ENCODE assay signal across 22 cellular contexts in the genomic region with DNA sequence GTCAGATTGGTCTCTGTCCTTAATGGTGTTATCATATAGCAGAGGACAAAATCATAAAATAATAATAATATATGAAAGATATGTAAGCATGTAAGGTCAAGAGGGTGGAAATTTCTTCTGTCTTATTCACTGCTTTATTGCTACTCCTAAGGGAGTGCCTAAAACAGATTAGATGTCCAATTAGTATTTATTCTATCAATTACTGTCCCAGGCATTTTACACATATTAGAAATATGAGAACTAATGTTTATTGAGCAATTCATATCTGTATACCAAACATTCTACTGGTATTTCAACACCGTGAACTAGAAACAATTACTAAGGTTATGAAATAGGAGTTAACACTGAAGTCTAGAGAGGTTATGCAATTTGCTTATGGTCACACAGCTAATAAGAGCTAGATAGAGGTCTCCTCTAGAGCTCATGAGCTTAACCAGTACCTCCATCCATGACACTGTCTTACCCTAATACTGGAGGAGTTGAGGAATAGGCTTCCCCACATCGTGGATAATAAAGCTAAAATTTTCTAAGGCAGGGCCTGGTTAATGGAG.
DNase-seq lines count a peak whose midpoint lies in the region; ATAC-seq and TF ChIP-seq lines count a peak whose summit lies in the region.
"Had no signal": no experiment of that assay in that cellular context is flagged by ENCODE, and none has a peak within 500 bp of the region (broad histone marks: within the 10 kb centered on the region; RNA-seq: fewer than 3 reads in every experiment).

No MANE protein-coding gene starts in this region.

- ATAC-seq in left lung, result peak; percentile 49
- ATAC-seq in natural killer cell treated with Interleukin-12 subunit alpha and Interleukin-12 subunit beta and Interleukin-15 and Interleukin-18, amount 100 ng/mL, for 72 hours, result no peak
- ATAC-seq in HG02571 (IDR thresholded peaks at IDR 0.05; ENCODE audit: unreplicated experiment), result no peak
- ATAC-seq: activated CD8-positive, alpha-beta T cell treated with anti-CD3 and anti-CD28 coated beads, Interleukin-2, amount 10 ng/mL, durations not matched to agents 7 days and 5 days had no signal

- POLR2A ChIA-PET in MCF 10A (lab: Yijun Ruan, JAX), result interaction anchor here (0.6 to 1.2 kb wide), 2 partner anchors 42 to 122 kb away, joined by 3 to 5 read pairs; no protein-coding TSS in a partner anchor

- 76 to 94% methylated on average over 2 of the region's 2 CpGs for WGBS in tibial nerve, 2 donors

- H3K27me3 ChIP-seq in breast epithelium (no peaks in the 10 kb centered on the region), left lung (no peaks in the 10 kb centered on the region), tibial nerve (no peaks in the 10 kb centered on the region)
- H3K27me3 ChIP-seq: BE2C, hepatocyte, MG63, transverse colon had no signal

- H3K4me1 ChIP-seq in breast epithelium (no peaks in the 10 kb centered on the region), left lung (peaks cover 0 to 42% of the 10 kb centered on the region in 2 donors), tibial nerve (peaks cover 0 to 25% (median 13%) of the 10 kb centered on the region in 4 donors)

- no peaks in the 10 kb centered on the region for H3K36me3 Mint-ChIP-seq in MCF 10A (ENCODE audit: insufficient read depth, unreplicated experiment)
- H3K36me3 Mint-ChIP-seq in natural killer cell treated with Interleukin-12 subunit alpha and Interleukin-12 subunit beta and Interleukin-15 and Interleukin-18, amount 100 ng/mL, for 72 hours, result no peaks in the 10 kb centered on the region

- DNase-seq in MCF 10A (ENCODE audit: unreplicated experiment) (peak; percentile 63), breast epithelium (ENCODE audit: low spot score in 2 of 2) (no peak), amniotic epithelial cell (ENCODE audit: low read depth) (peak; percentile 89), left lung (no peak), tibial nerve (ENCODE audit: low spot score in 2 of 2) (no peak), activated gamma-delta T cell treated with Interleukin-2 at 50 U/mL for 16 hours (no peak)
- no peak for DNase-seq in natural killer cell treated with Interleukin-12 subunit alpha and Interleukin-12 subunit beta and Interleukin-15 and Interleukin-18, amount 100 ng/mL, for 72 hours (ENCODE audit: low spot score)
- DNase-seq: activated CD4-positive, CD25-positive, alpha-beta regulatory T cell treated with anti-CD3 and anti-CD28 coated beads, Interleukin-2, amount 50 U/mL, for 72 hours; activated CD8-positive, alpha-beta T cell treated with anti-CD3 and anti-CD28 coated beads, Interleukin-2, amount 10 ng/mL, durations not matched to agents 7 days and 5 days; activated T-cell treated with anti-CD3 and anti-CD28 coated beads, Interleukin-2, amount 50 U/mL, for 1 hour; amygdala; BE2C; EL; foreskin melanocyte; immature natural killer cell; MG63; NCI-H2171; NCI-H526; transverse colon had no signal

- CTCF ChIA-PET in MCF 10A (lab: Yijun Ruan, JAX), result interaction anchor here (0.7 to 1.4 kb wide), 4 partner anchors 22 to 502 kb away, joined by 4 to 6 read pairs (median 5); no protein-coding TSS in a partner anchor

- H3K9me3 ChIP-seq in breast epithelium, result no peaks in the 10 kb centered on the region
- H3K9me3 ChIP-seq in left lung, result no peaks in the 10 kb centered on the region
- no peaks in the 10 kb centered on the region for H3K9me3 ChIP-seq in tibial nerve
- H3K9me3 ChIP-seq: BE2C, MG63, transverse colon had no signal

- no peak for TF ChIP-seq POLR2A in breast epithelium (IDR thresholded peaks at IDR 0.05)
- no peak for TF ChIP-seq POLR2A in tibial nerve (IDR thresholded peaks at IDR 0.05)

- H3K27ac Mint-ChIP-seq in MCF 10A (ENCODE audit: low read depth, unreplicated experiment), result no peak overlapping the region
- H3K27ac Mint-ChIP-seq in natural killer cell treated with Interleukin-12 subunit alpha and Interleukin-12 subunit beta and Interleukin-15 and Interleukin-18, amount 100 ng/mL, for 72 hours, result no peak overlapping the region
- H3K27ac Mint-ChIP-seq: activated CD8-positive, alpha-beta T cell treated with anti-CD3 and anti-CD28 coated beads, Interleukin-2, amount 10 ng/mL, durations not matched to agents 7 days and 5 days; immature natural killer cell; stimulated activated naive CD8-positive, alpha-beta T cell treated with anti-CD3 and anti-CD28 coated beads, Interleukin-15, Interleukin-2, amounts not matched to agents 100 ng/mL and 50 ng/mL, for 24 hours had no signal

- H3K4me3 ChIP-seq in breast epithelium (no peak overlapping the region), left lung (no peak overlapping the region), tibial nerve (no peak overlapping the region)
- H3K4me3 ChIP-seq: hepatocyte, MG63, transverse colon had no signal

- TF ChIP-seq CTCF in MCF 10A (IDR thresholded peaks at IDR 0.05; ENCODE audit: unreplicated experiment) (no peak), breast epithelium (IDR thresholded peaks at IDR 0.05) (no peak), left lung (IDR thresholded peaks at IDR 0.05) (no peak), tibial nerve (IDR thresholded peaks at IDR 0.05) (no peak)

- no peaks in the 10 kb centered on the region for H3K9me3 Mint-ChIP-seq in MCF 10A (ENCODE audit: unreplicated experiment)
- H3K9me3 Mint-ChIP-seq in natural killer cell treated with Interleukin-12 subunit alpha and Interleukin-12 subunit beta and Interleukin-15 and Interleukin-18, amount 100 ng/mL, for 72 hours, result no peaks in the 10 kb centered on the region
- H3K9me3 Mint-ChIP-seq: immature natural killer cell; stimulated activated naive CD8-positive, alpha-beta T cell treated with anti-CD3 and anti-CD28 coated beads, Interleukin-15, Interleukin-2, amounts not matched to agents 100 ng/mL and 50 ng/mL, for 24 hours had no signal

- no TSS peak for BruUV-seq in MCF 10A (replicated peaks; lab: Mats Ljungman, UMichigan)

- TF ChIP-seq EP300 in tibial nerve (IDR thresholded peaks at IDR 0.05), result no peak

- intact Hi-C loops in MCF 10A (cut with micrococcal nuclease) (no loop called here), breast epithelium (cut with DNase I; ENCODE audit: low total_unique reads) (no loop called here), left lung (cut with DNase I) (no loop called here)

- H3K27me3 Mint-ChIP-seq in MCF 10A (ENCODE audit: insufficient read depth, unreplicated experiment), result no peaks in the 10 kb centered on the region
- H3K27me3 Mint-ChIP-seq in natural killer cell treated with Interleukin-12 subunit alpha and Interleukin-12 subunit beta and Interleukin-15 and Interleukin-18, amount 100 ng/mL, for 72 hours, result peaks cover under 1 to 2% of the 10 kb centered on the region in 2 donors
- H3K27me3 Mint-ChIP-seq: stimulated activated naive CD8-positive, alpha-beta T cell treated with anti-CD3 and anti-CD28 coated beads, Interleukin-15, Interleukin-2, amounts not matched to agents 100 ng/mL and 50 ng/mL, for 24 hours had no signal

- H3K27ac ChIP-seq in breast epithelium, result no peak overlapping the region
- H3K27ac ChIP-seq in left lung, result peak overlapping the region in 1 of 2 donors; percentile 79
- H3K27ac ChIP-seq in tibial nerve, result no peak overlapping the region
- H3K27ac ChIP-seq: hepatocyte, transverse colon had no signal

- peaks cover 6% of the 10 kb centered on the region for H3K4me1 Mint-ChIP-seq in MCF 10A (ENCODE audit: insufficient read depth, unreplicated experiment)
- peaks cover 9 to 12% of the 10 kb centered on the region in 2 donors for H3K4me1 Mint-ChIP-seq in natural killer cell treated with Interleukin-12 subunit alpha and Interleukin-12 subunit beta and Interleukin-15 and Interleukin-18, amount 100 ng/mL, for 72 hours (ENCODE audit: low read depth in 2 of 2)

- no peak overlapping the region for H3K4me3 Mint-ChIP-seq in MCF 10A (ENCODE audit: unreplicated experiment)
- no peak overlapping the region for H3K4me3 Mint-ChIP-seq in natural killer cell treated with Interleukin-12 subunit alpha and Interleukin-12 subunit beta and Interleukin-15 and Interleukin-18, amount 100 ng/mL, for 72 hours
- H3K4me3 Mint-ChIP-seq: activated CD8-positive, alpha-beta T cell treated with anti-CD3 and anti-CD28 coated beads, Interleukin-2, amount 10 ng/mL, durations not matched to agents 7 days and 5 days; immature natural killer cell; stimulated activated naive CD8-positive, alpha-beta T cell treated with anti-CD3 and anti-CD28 coated beads, Interleukin-15, Interleukin-2, amounts not matched to agents 100 ng/mL and 50 ng/mL, for 24 hours had no signal

- H3K36me3 ChIP-seq in breast epithelium (no peaks in the 10 kb centered on the region), left lung (no peaks in the 10 kb centered on the region), tibial nerve (no peaks in the 10 kb centered on the region)
- H3K36me3 ChIP-seq: BE2C, MG63, transverse colon had no signal

Comparison
In these comparisons a context has a peak if more than half of its experiments do, and no peak if none do; other contexts are left out.
1. DNase-seq: peak in MCF 10A (single experiment) and amniotic epithelial cell (single experiment); none in breast epithelium (0 of 2), left lung (0 of 2), tibial nerve (0 of 2), activated gamma-delta T cell treated with Interleukin-2 at 50 U/mL for 16 hours (single experiment) and natural killer cell treated with Interleukin-12 subunit alpha and Interleukin-12 subunit beta and Interleukin-15 and Interleukin-18, amount 100 ng/mL, for 72 hours (single experiment).